ENCODE assay signal across 29 cellular contexts in the genomic region with DNA sequence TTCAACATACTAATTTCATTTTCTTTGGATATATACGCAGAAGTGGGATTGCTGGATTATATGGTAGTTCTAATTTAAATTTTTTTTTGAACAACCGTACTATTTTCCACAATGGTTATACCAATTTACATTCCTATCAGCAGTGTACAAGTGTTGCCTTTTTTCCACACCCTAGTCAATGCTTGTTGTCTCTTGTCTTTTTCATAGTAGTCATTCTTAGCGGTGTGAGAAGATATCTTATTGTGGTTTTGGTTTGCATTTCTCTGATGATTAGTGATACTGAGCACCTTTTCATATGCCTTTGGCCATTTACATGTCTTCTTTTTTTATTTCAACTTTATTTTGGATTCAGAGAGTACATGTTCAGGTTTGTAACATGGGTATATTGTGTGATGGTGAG.
"Had no signal": no experiment of that assay in that cellular context is flagged by ENCODE, and none has a peak within 500 bp of the region (broad histone marks: within the 10 kb centered on the region; RNA-seq: fewer than 3 reads in every experiment).

No MANE protein-coding gene starts in this region.

- DNase-seq: colonic mucosa; cortex of kidney; dermis blood vessel endothelial cell; dorsolateral prefrontal cortex; effector CD4-positive, alpha-beta T cell; effector CD8-positive, alpha-beta T cell; effector memory CD4-positive, alpha-beta T cell; effector memory CD8-positive, alpha-beta T cell; endodermal cell; erythroblast; esophagus squamous epithelium; foreskin fibroblast; foreskin keratinocyte; foreskin melanocyte; gastrocnemius medialis; glutamatergic neuron; head of caudate nucleus; heart left ventricle; heart right ventricle had no signal

- H3K27me3 ChIP-seq: colonic mucosa, dorsolateral prefrontal cortex, esophagus muscularis mucosa, esophagus squamous epithelium, foreskin keratinocyte, gastrocnemius medialis, gastroesophageal sphincter, heart left ventricle, heart right ventricle had no signal

- H3K9me3 Mint-ChIP-seq: dendritic cell treated with granulocyte-macrophage colony-stimulating factor and Interleukin-4, amounts not matched to agents 40 ng/mL and 50 ng/mL, for 4 days had no signal

- H3K27ac Mint-ChIP-seq: dendritic cell treated with granulocyte-macrophage colony-stimulating factor and Interleukin-4, amounts not matched to agents 40 ng/mL and 50 ng/mL, for 4 days; effector memory CD8-positive, alpha-beta T cell; endodermal cell had no signal

- H3K4me3 ChIP-seq: colonic mucosa, coronary artery, dorsolateral prefrontal cortex, esophagus muscularis mucosa, esophagus squamous epithelium, gastrocnemius medialis, gastroesophageal sphincter, heart left ventricle, heart right ventricle had no signal

- H3K27ac ChIP-seq: colonic mucosa, coronary artery, dorsolateral prefrontal cortex, epithelial cell of prostate, esophagus muscularis mucosa, esophagus squamous epithelium, foreskin keratinocyte, gastrocnemius medialis, gastroesophageal sphincter, heart left ventricle, heart right ventricle had no signal

- ATAC-seq: effector memory CD8-positive, alpha-beta T cell; esophagus mucosa; foreskin keratinocyte; gastrocnemius medialis; gastroesophageal sphincter; heart left ventricle; heart right ventricle had no signal

- H3K9me3 ChIP-seq: colonic mucosa, esophagus muscularis mucosa, esophagus squamous epithelium, gastrocnemius medialis, gastroesophageal sphincter, heart left ventricle, heart right ventricle had no signal

- H3K4me1 ChIP-seq: colonic mucosa, esophagus muscularis mucosa, esophagus squamous epithelium, foreskin keratinocyte, gastrocnemius medialis, gastroesophageal sphincter, heart left ventricle had no signal

- H3K27me3 Mint-ChIP-seq: dendritic cell treated with granulocyte-macrophage colony-stimulating factor and Interleukin-4, amounts not matched to agents 40 ng/mL and 50 ng/mL, for 4 days had no signal

- H3K4me3 Mint-ChIP-seq: dendritic cell treated with granulocyte-macrophage colony-stimulating factor and Interleukin-4, amounts not matched to agents 40 ng/mL and 50 ng/mL, for 4 days; effector memory CD8-positive, alpha-beta T cell; endodermal cell had no signal

- H3K36me3 ChIP-seq: colonic mucosa, esophagus muscularis mucosa, esophagus squamous epithelium, gastrocnemius medialis, gastroesophageal sphincter, heart left ventricle, heart right ventricle had no signal

- FAIRE-seq: colon, endometrium, endothelial cell of umbilical vein, frontal cortex had no signal
